9 cellular contexts compared by ENCODE assay signal in the genomic region with DNA sequence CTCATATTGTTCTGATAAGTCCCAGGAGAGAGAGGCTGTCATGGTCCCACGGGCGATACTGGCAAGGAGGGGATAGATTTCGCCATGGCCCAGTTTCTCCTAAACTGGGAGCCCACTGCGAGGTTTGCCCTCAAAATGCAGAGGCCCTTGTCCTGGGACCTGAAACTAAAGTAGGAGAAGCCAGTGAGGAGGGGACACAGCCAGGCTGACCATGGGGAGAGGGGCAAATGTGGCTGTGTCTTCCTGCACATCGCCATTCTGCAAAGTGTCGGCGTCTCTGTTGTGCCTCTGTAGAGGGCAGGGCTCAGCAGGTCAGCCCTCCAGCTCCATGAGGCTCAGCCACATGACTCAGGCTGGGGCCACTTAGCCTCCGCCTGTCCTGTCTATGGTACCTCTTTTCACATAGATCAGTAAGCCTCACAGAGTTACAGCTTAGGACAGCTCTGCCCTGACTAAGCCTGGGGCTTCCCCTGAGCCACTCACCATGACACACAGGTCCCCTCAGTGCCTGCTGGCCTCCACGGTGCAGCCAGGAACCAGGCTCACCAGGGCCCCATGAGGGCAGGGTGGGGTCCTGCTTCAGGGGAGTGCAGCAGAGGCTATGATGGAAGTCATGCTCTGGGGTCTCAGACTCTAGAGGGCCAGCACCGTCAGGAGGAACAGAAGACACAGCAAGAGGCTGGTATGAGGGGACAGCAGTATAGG. TPM values are rescaled to one million over a fixed set of nuclear protein-coding genes. Genes with fewer than 3 reads are reported as not detected.
DNase-seq lines count a peak whose midpoint lies in the region; ATAC-seq lines count a peak whose summit lies in the region.
"Had no signal": no experiment of that assay in that cellular context is flagged by ENCODE, and none has a peak within 500 bp of the region (broad histone marks: within the 10 kb centered on the region; RNA-seq: fewer than 3 reads in every experiment).

No MANE protein-coding gene starts in this region.

- H2AFZ ChIP-seq in mesenchymal stem cell (ENCODE audit: low read depth, low read length): no peak overlapping the region

- H2BK12ac ChIP-seq in mesenchymal stem cell (ENCODE audit: low read length in 2 of 2): no peak overlapping the region

- H3K4ac ChIP-seq in mesenchymal stem cell (ENCODE audit: low read depth in 1 of 2, low read length in 2 of 2): no peak overlapping the region

- H3K9me3 ChIP-seq in mesenchymal stem cell (ENCODE audit: control insufficient read depth, low read length): no peaks in the 10 kb centered on the region
- H3K9me3 ChIP-seq: suprapubic skin had no signal

- WGBS in mesenchymal stem cell: 69% methylated on average over 10 of the region's 10 CpGs

- no peaks in the 10 kb centered on the region for H3K79me1 ChIP-seq in mesenchymal stem cell (replicated peaks; ENCODE audit: low read length, poor library complexity, severe bottlenecking)

- peak; percentile 54 for DNase-seq in mesenchymal stem cell
- DNase-seq in NCI-H82 treated with DMSO at 0.1 percent for 48 hours (lab: John Stamatoyannopoulos, UW; ENCODE audit: unreplicated experiment): no peak
- no peak for DNase-seq in DMS153 (lab: John Stamatoyannopoulos, UW)
- DNase-seq in NCI-H345 treated with DMSO at 0.1 percent for 48 hours (lab: John Stamatoyannopoulos, UW; ENCODE audit: unreplicated experiment): no peak
- DNase-seq: MV-4-11 had no signal

- no peak overlapping the region for H3K23ac ChIP-seq in mesenchymal stem cell (ENCODE audit: low read length in 2 of 2)

- H3K18ac ChIP-seq in mesenchymal stem cell (ENCODE audit: low read depth in 1 of 2, low read length in 2 of 2): no peak overlapping the region

- H3K36me3 ChIP-seq in mesenchymal stem cell (ENCODE audit: control insufficient read depth in 1 of 2, insufficient read depth in 2 of 2, low read depth in 1 of 2, low read length in 2 of 2): peaks cover 0 to 25% of the 10 kb centered on the region in 2 experiments
- H3K36me3 ChIP-seq: suprapubic skin had no signal

- H2AK5ac ChIP-seq in mesenchymal stem cell (ENCODE audit: low read length, severe bottlenecking): no peak overlapping the region

- H3K4me2 ChIP-seq in mesenchymal stem cell (ENCODE audit: low read length, poor library complexity, severe bottlenecking): no peak overlapping the region

- no peak overlapping the region for H2BK5ac ChIP-seq in mesenchymal stem cell (ENCODE audit: low read depth, low read length, poor library complexity, severe bottlenecking)

- H4K8ac ChIP-seq in mesenchymal stem cell (ENCODE audit: low read length): no peak overlapping the region

- H3K4me1 ChIP-seq in mesenchymal stem cell (ENCODE audit: control insufficient read depth, insufficient read depth, low read depth, low read length): peaks cover 2% of the 10 kb centered on the region

- no peaks in the 10 kb centered on the region for H3K27me3 ChIP-seq in mesenchymal stem cell (ENCODE audit: control insufficient read depth in 1 of 2, insufficient read depth in 1 of 2, low read length in 2 of 2)
- H3K27me3 ChIP-seq: suprapubic skin had no signal

- peak overlapping the region; percentile 48 for H4K91ac ChIP-seq in mesenchymal stem cell (ENCODE audit: low read length)

- H3K4me3 ChIP-seq in mesenchymal stem cell (ENCODE audit: insufficient read depth in 1 of 2, low read depth in 1 of 2, low read length in 2 of 2): no peak overlapping the region
- H3K4me3 ChIP-seq: suprapubic skin had no signal

- no peak overlapping the region for H2BK15ac ChIP-seq in mesenchymal stem cell (ENCODE audit: low read depth, poor library complexity, severe bottlenecking)

- H3K14ac ChIP-seq in mesenchymal stem cell (ENCODE audit: low read length in 2 of 2): no peak overlapping the region

- no peak overlapping the region for H2BK120ac ChIP-seq in mesenchymal stem cell (ENCODE audit: low read depth, low read length)

- H3K27ac ChIP-seq in mesenchymal stem cell (ENCODE audit: low read length, poor library complexity, severe bottlenecking): no peak overlapping the region
- H3K27ac ChIP-seq: suprapubic skin had no signal

- peak; percentile 45 for ATAC-seq in GM18858 (IDR thresholded peaks at IDR 0.05; ENCODE audit: unreplicated experiment)
- peak; percentile 67 for ATAC-seq in GM21529 (IDR thresholded peaks at IDR 0.05; ENCODE audit: unreplicated experiment)
- peak; percentile 73 for ATAC-seq in HG03432 (IDR thresholded peaks at IDR 0.05; ENCODE audit: unreplicated experiment)

- no peak overlapping the region for H3K9ac ChIP-seq in mesenchymal stem cell (ENCODE audit: low read length)

RNA-seq across cellular contexts. Expression of a gene that starts 28.6 kb away (rescaled TPM):
- 51.0 TPM for polyA plus RNA-seq in mesenchymal stem cell (2013, experiment 1 of 2)
- polyA plus RNA-seq in mesenchymal stem cell (2013, experiment 2 of 2): 49.9 TPM
